14 cellular contexts compared by ENCODE assay signal in genomic region chr13:51768378-51768921, GRCh38. TPM values are rescaled to one million over a fixed set of nuclear protein-coding genes. Genes with fewer than 3 reads are reported as not detected.
DNase-seq lines count a peak whose midpoint lies in the region; ATAC-seq and TF ChIP-seq lines count a peak whose summit lies in the region.
"Had no signal": no experiment of that assay in that cellular context is flagged by ENCODE, and none has a peak within 500 bp of the region (broad histone marks: within the 10 kb centered on the region; RNA-seq: fewer than 3 reads in every experiment).

No MANE protein-coding gene starts in this region.

- TF ChIP-seq CTCF in epithelial cell of esophagus (IDR thresholded peaks at IDR 0.05; ENCODE audit: insufficient read depth, low read depth, low read length, missing control alignments) = peak; percentile 33
- peak; percentile 38 for TF ChIP-seq CTCF in neural crest cell (conservative IDR thresholded peaks at IDR 0.05)

- no peaks in the 10 kb centered on the region for H3K27me3 Mint-ChIP-seq in neural crest cell (ENCODE audit: low read depth)

- no peak overlapping the region for H3K4me3 ChIP-seq in epithelial cell of esophagus (ENCODE audit: low read length)
- H3K4me3 ChIP-seq: skin epidermis had no signal

- no peak overlapping the region for H3K4me3 Mint-ChIP-seq in neural crest cell
- H3K4me3 Mint-ChIP-seq: natural killer cell had no signal

- peaks cover 4% of the 10 kb centered on the region for H3K4me1 Mint-ChIP-seq in neural crest cell

- H3K27ac Mint-ChIP-seq in neural crest cell (ENCODE audit: unreplicated experiment) = peak overlapping the region; percentile 67

- no peaks in the 10 kb centered on the region for H3K36me3 Mint-ChIP-seq in neural crest cell (ENCODE audit: low read depth)
- H3K36me3 Mint-ChIP-seq: natural killer cell had no signal

- ATAC-seq in Right ventricle myocardium superior (ENCODE audit: poor library complexity) = peak; percentile 18
- ATAC-seq in HG02763 (IDR thresholded peaks at IDR 0.05; ENCODE audit: unreplicated experiment) = no peak
- no peak for ATAC-seq in GM21526 (IDR thresholded peaks at IDR 0.05; ENCODE audit: low FRiP score, unreplicated experiment)
- ATAC-seq: activated naive CD4-positive, alpha-beta T cell treated with anti-CD3 and anti-CD28 coated beads, Interleukin-2, amount 50 U/mL, for 72 hours; natural killer cell had no signal

- no peak for DNase-seq in Right ventricle myocardium superior
- no peak for DNase-seq in cardiac septum (ENCODE audit: low spot score)
- no peak for DNase-seq in epithelial cell of esophagus (ENCODE audit: low read depth)
- no peak for DNase-seq in neural crest cell (ENCODE audit: low read depth, low spot score)
- no peak for DNase-seq in NAMALWA (ENCODE audit: low spot score)
- DNase-seq in NCI-H69 (lab: John Stamatoyannopoulos, UW) = no peak
- DNase-seq: natural killer cell, NCI-H1694 treated with DMSO at 0.1 percent for 48 hours, NCI-H82, SIG-M5 had no signal

- intact Hi-C loops in Right ventricle myocardium superior (cut with DNase I) = no loop called here
- intact Hi-C loops in cardiac septum (cut with DNase I) = loop anchor here (5.0 to 10.0 kb wide), 2 partner anchors 34 to 184 kb away; partner anchors contain the start of genes DHRS12 and WDFY2

- H3K9me3 Mint-ChIP-seq in neural crest cell = no peaks in the 10 kb centered on the region
- H3K9me3 Mint-ChIP-seq: activated naive CD4-positive, alpha-beta T cell treated with anti-CD3 and anti-CD28 coated beads, Interleukin-2, amount 50 U/mL, for 72 hours; natural killer cell had no signal

RNA-seq across cellular contexts. Expression of gene DHRS12, which starts 35.5 kb away (rescaled TPM):
- total RNA-seq in Right ventricle myocardium superior = 10.4 TPM
- total RNA-seq in cardiac septum = 9.8 TPM
- 8.8 and 9.3 TPM in 2 replicates for total RNA-seq in neural crest cell
